Comparison of ENCODE assay signal across 24 cellular contexts in the genomic region with DNA sequence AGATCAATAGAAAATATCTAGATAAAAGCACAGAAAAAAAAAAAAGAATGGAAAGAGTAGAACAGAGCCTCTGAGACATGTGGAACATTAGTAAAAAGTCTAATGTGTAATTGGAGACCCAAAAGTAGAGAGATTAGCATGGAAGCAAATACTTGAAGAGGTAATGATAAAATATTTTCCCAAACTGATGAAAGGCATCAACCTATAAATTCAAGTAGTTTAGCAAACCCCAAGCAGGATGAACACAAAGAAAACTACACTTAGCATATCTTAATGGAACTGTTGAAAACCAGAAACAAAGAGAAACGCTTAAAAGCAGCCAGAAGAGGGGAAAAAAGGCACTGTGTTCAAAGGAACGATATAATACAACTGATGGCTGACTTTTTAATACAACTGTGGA.
"Had no signal": no experiment of that assay in that cellular context is flagged by ENCODE, and none has a peak within 500 bp of the region (broad histone marks: within the 10 kb centered on the region; RNA-seq: fewer than 3 reads in every experiment).

No MANE protein-coding gene starts in this region.

- H3K27me3 Mint-ChIP-seq: activated CD4-positive, alpha-beta memory T cell treated with anti-CD3 and anti-CD28 coated beads, Interleukin-2, amount 10 ng/mL, durations not matched to agents 7 days and 5 days; activated T-helper 17 cell treated with anti-CD3 and anti-CD28 coated beads, Interleukin-2, amount 50 U/mL, for 72 hours; central memory CD8-positive, alpha-beta T cell had no signal

- DNase-seq: activated CD4-positive, alpha-beta memory T cell treated with anti-CD3 and anti-CD28 coated beads, Interleukin-2, amount 10 ng/mL, durations not matched to agents 7 days and 5 days; activated CD4-positive, alpha-beta T cell treated with anti-CD3 and anti-CD28 coated beads for 48 hours; activated CD4-positive, CD25-positive, alpha-beta regulatory T cell; activated naive CD4-positive, alpha-beta T cell; activated T-cell treated with anti-CD3 and anti-CD28 coated beads, Interleukin-2, amount 50 U/mL, for 1 hour; colonic mucosa; erythroblast; heart left ventricle; kidney; midbrain; occipital lobe; stimulated activated CD4-positive, alpha-beta T cell treated with anti-CD3 and anti-CD28 coated beads, Interleukin-12 subunit alpha, Interleukin-12 subunit beta, amount 100 ng/mL, for 4 hours; stimulated activated CD4-positive, alpha-beta T cell treated with anti-CD3 and anti-CD28 coated beads, Interleukin-1b, Interleukin-23, amount 100 ng/mL, for 48 hours; stimulated activated naive CD8-positive, alpha-beta T cell treated with anti-CD3 and anti-CD28 coated beads, Interleukin-15, Interleukin-2, amounts not matched to agents 100 U/mL and 50 U/mL, for 24 hours; T-helper 9 cell; trophoblast cell had no signal

- H3K9me3 ChIP-seq: colonic mucosa, heart left ventricle, prostate gland, right atrium auricular region, vagina had no signal

- H3K4me3 Mint-ChIP-seq: activated CD4-positive, alpha-beta memory T cell treated with anti-CD3 and anti-CD28 coated beads, Interleukin-2, amount 10 ng/mL, durations not matched to agents 7 days and 5 days; activated T-helper 17 cell treated with anti-CD3 and anti-CD28 coated beads, Interleukin-2, amount 50 U/mL, for 72 hours; central memory CD8-positive, alpha-beta T cell; nephron had no signal

- H3K9me3 Mint-ChIP-seq: activated CD4-positive, alpha-beta memory T cell treated with anti-CD3 and anti-CD28 coated beads, Interleukin-2, amount 10 ng/mL, durations not matched to agents 7 days and 5 days; activated T-helper 17 cell treated with anti-CD3 and anti-CD28 coated beads, Interleukin-2, amount 50 U/mL, for 72 hours; central memory CD8-positive, alpha-beta T cell; nephron had no signal

- H3K27ac Mint-ChIP-seq: activated CD4-positive, alpha-beta memory T cell treated with anti-CD3 and anti-CD28 coated beads, Interleukin-2, amount 10 ng/mL, durations not matched to agents 7 days and 5 days; activated T-helper 17 cell treated with anti-CD3 and anti-CD28 coated beads, Interleukin-2, amount 50 U/mL, for 72 hours had no signal

- H3K27me3 ChIP-seq: colonic mucosa, heart left ventricle, right atrium auricular region, vagina had no signal

- H3K36me3 ChIP-seq: colonic mucosa, prostate gland, right atrium auricular region, vagina had no signal

- H3K4me3 ChIP-seq: colonic mucosa, heart left ventricle, lung, prostate gland, right atrium auricular region, vagina had no signal

- ATAC-seq: activated T-helper 17 cell treated with anti-CD3 and anti-CD28 coated beads, Interleukin-2, amount 50 U/mL, for 72 hours; heart left ventricle; left lobe of liver; stimulated activated naive CD8-positive, alpha-beta T cell treated with anti-CD3 and anti-CD28 coated beads, Interleukin-15, Interleukin-2, amounts not matched to agents 100 U/mL and 50 U/mL, for 24 hours had no signal

- H3K27ac ChIP-seq: colonic mucosa, heart left ventricle, prostate gland, right atrium auricular region, vagina had no signal

- H3K4me1 ChIP-seq: colonic mucosa, prostate gland, vagina had no signal
